Comparison of ENCODE assay signal across 35 cellular contexts in the genomic region with DNA sequence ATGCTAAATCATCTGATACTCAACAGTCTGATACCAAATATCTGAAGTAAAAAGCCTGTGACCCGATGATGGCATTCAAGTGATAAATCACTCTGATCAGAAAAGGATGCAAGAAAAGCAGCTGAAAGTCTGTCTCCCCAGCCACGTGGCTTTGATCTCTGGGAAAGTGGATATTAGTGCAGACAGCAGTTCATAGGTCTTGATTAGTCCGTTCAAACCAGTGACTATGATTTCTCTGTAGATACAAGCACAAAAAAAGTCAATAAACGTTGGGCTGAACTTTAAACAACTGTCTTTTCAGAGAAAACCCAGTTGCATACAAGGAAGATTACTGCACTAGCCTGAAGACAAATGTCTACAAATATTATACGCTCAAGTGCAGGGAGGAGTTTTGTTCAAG.
DNase-seq lines count a peak whose midpoint lies in the region; ATAC-seq, FAIRE-seq and TF ChIP-seq lines count a peak whose summit lies in the region.
"Had no signal": no experiment of that assay in that cellular context is flagged by ENCODE, and none has a peak within 500 bp of the region (broad histone marks: within the 10 kb centered on the region; RNA-seq: fewer than 3 reads in every experiment).

No MANE protein-coding gene starts in this region.

- CTCF ChIA-PET in HepG2 (lab: Yijun Ruan, JAX; ENCODE audit: low intra/inter-chr PET ratio, low total read pairs) = no interaction called here
- CTCF ChIA-PET in WTC11 (lab: Charles Lee) = no interaction called here

- POLR2A ChIA-PET in HepG2 (lab: Yijun Ruan, JAX) (no interaction called here), WTC11 (lab: Charles Lee) (no interaction called here)

- H3K4me3 ChIP-seq in HepG2 (replicated peaks in 1 of 3; ENCODE audit: insufficient read depth in 1 of 3, low read depth in 2 of 3, low read length in 3 of 3) (no peak overlapping the region), vagina (no peak overlapping the region), coronary artery (no peak overlapping the region)
- H3K4me3 ChIP-seq: ovary, right atrium auricular region, suprapubic skin had no signal

- no peak overlapping the region for H3K9ac ChIP-seq in HepG2 (ENCODE audit: insufficient read depth, low read depth, low read length)

- peak; percentile 32 for FAIRE-seq in HepG2 (lab: Jason Lieb, UNC)
- FAIRE-seq: frontal cortex, RCC 7860 had no signal

- H3K4me1 ChIP-seq in HepG2 (ENCODE audit: insufficient read depth, low read length) (no peaks in the 10 kb centered on the region), vagina (peaks cover 41% of the 10 kb centered on the region)

- no TSS peak for BruUV-seq in HepG2 (replicated peaks; lab: Mats Ljungman, UMichigan)

- H3K27ac ChIP-seq in HepG2 (ENCODE audit: extremely low read length, insufficient read depth, low read length) (no peak overlapping the region), vagina (peak overlapping the region; percentile 51), coronary artery (no peak overlapping the region)
- H3K27ac ChIP-seq: ovary, right atrium auricular region, suprapubic skin had no signal

- no peak for TF ChIP-seq RAD21 in HepG2 (CRISPR knock-in tag; IDR thresholded peaks at IDR 0.05)

- H3K27me3 Mint-ChIP-seq in osteocyte (ENCODE audit: unreplicated experiment) (no peaks in the 10 kb centered on the region), WTC11 (ENCODE audit: low read depth) (no peaks in the 10 kb centered on the region)
- H3K27me3 Mint-ChIP-seq: activated CD4-positive, alpha-beta memory T cell treated with anti-CD3 and anti-CD28 coated beads, Interleukin-2, amount 10 ng/mL, durations not matched to agents 7 days and 5 days; activated naive CD8-positive, alpha-beta T cell treated with anti-CD3 and anti-CD28 coated beads for 36 hours; CD4-positive, alpha-beta T cell; IgD-negative memory B cell; T-helper 17 cell had no signal

- H3K36me3 ChIP-seq in HepG2 (replicated peaks in 1 of 2; ENCODE audit: control insufficient read depth in 1 of 2, insufficient read depth in 2 of 2, low read length in 2 of 2) (no peaks in the 10 kb centered on the region), vagina (no peaks in the 10 kb centered on the region)
- H3K36me3 ChIP-seq: ovary, right atrium auricular region, suprapubic skin had no signal

- H3K36me3 Mint-ChIP-seq in osteocyte (ENCODE audit: unreplicated experiment) = no peaks in the 10 kb centered on the region
- H3K36me3 Mint-ChIP-seq in WTC11 = peaks cover 15% of the 10 kb centered on the region
- H3K36me3 Mint-ChIP-seq: activated naive CD8-positive, alpha-beta T cell treated with anti-CD3 and anti-CD28 coated beads for 36 hours; memory B cell; natural killer cell; stimulated activated effector memory CD8-positive, alpha-beta T cell treated with anti-CD3 and anti-CD28 coated beads, Interleukin-12 subunit alpha, Interleukin-12 subunit beta, amount 100 ng/mL, for 72 hours had no signal

- H3K9me3 Mint-ChIP-seq in osteocyte (ENCODE audit: unreplicated experiment) (no peaks in the 10 kb centered on the region), WTC11 (peaks cover 18% of the 10 kb centered on the region)
- H3K9me3 Mint-ChIP-seq: activated naive CD8-positive, alpha-beta T cell treated with anti-CD3 and anti-CD28 coated beads for 36 hours; IgD-negative memory B cell; natural killer cell; stimulated activated effector memory CD8-positive, alpha-beta T cell treated with anti-CD3 and anti-CD28 coated beads, Interleukin-12 subunit alpha, Interleukin-12 subunit beta, amount 100 ng/mL, for 72 hours had no signal

- intact Hi-C loops in HepG2 (cut with micrococcal nuclease; ENCODE audit: unreplicated experiment) (no loop called here), vagina (cut with DNase I) (no loop called here), cardiac septum (cut with DNase I) (no loop called here)

- peak; percentile 36; the same call in 2 of the 3 replicates for ATAC-seq in HepG2
- ATAC-seq in WTC11 = no peak
- ATAC-seq: esophagus mucosa; left colon; natural killer cell; stimulated activated effector memory CD8-positive, alpha-beta T cell treated with anti-CD3 and anti-CD28 coated beads, Interleukin-12 subunit alpha, Interleukin-12 subunit beta, amount 100 ng/mL, for 72 hours; T-helper 17 cell had no signal

- no peak overlapping the region for H2AFZ ChIP-seq in HepG2 (ENCODE audit: low read length)

- TF ChIP-seq POLR2A in HepG2 (IDR thresholded peaks at IDR 0.05; ENCODE audit: insufficient read depth in 1 of 2, low read depth in 2 of 2, low read length in 2 of 2) (no peak), vagina (IDR thresholded peaks at IDR 0.05) (no peak)

- in situ Hi-C loops in HepG2 (cut with HindIII; ENCODE audit: extremely low pct_ligation_motif_present, low pct_unique_long_range_greater_than_20kb) = no loop called here

- H3K27ac Mint-ChIP-seq in osteocyte (ENCODE audit: unreplicated experiment) = peak overlapping the region; percentile 4
- no peak overlapping the region for H3K27ac Mint-ChIP-seq in WTC11
- H3K27ac Mint-ChIP-seq: activated CD4-positive, alpha-beta memory T cell treated with anti-CD3 and anti-CD28 coated beads, Interleukin-2, amount 10 ng/mL, durations not matched to agents 7 days and 5 days; activated naive CD8-positive, alpha-beta T cell treated with anti-CD3 and anti-CD28 coated beads for 36 hours; CD4-positive, alpha-beta T cell; endodermal cell; memory B cell; natural killer cell; stimulated activated effector memory CD8-positive, alpha-beta T cell treated with anti-CD3 and anti-CD28 coated beads, Interleukin-12 subunit alpha, Interleukin-12 subunit beta, amount 100 ng/mL, for 72 hours; T-helper 17 cell had no signal

- TF ChIP-seq EP300 in HepG2 (IDR thresholded peaks at IDR 0.05; ENCODE audit: low read depth in 2 of 2, low read length in 2 of 2) = no peak
- no peak for TF ChIP-seq EP300 in HepG2 (CRISPR knock-in tag; IDR thresholded peaks at IDR 0.05; ENCODE audit: borderline replicate concordance)

- WGBS in HepG2 (ENCODE audit: low lambda C conversion rate) = 4% methylated on average over 5 of the region's 5 CpGs

- no peak overlapping the region for H3K4me3 Mint-ChIP-seq in osteocyte (ENCODE audit: unreplicated experiment)
- H3K4me3 Mint-ChIP-seq in WTC11 = no peak overlapping the region
- H3K4me3 Mint-ChIP-seq: activated CD4-positive, alpha-beta memory T cell treated with anti-CD3 and anti-CD28 coated beads, Interleukin-2, amount 10 ng/mL, durations not matched to agents 7 days and 5 days; activated naive CD8-positive, alpha-beta T cell treated with anti-CD3 and anti-CD28 coated beads for 36 hours; CD4-positive, alpha-beta T cell; endodermal cell; IgD-negative memory B cell; memory B cell; natural killer cell; stimulated activated effector memory CD8-positive, alpha-beta T cell treated with anti-CD3 and anti-CD28 coated beads, Interleukin-12 subunit alpha, Interleukin-12 subunit beta, amount 100 ng/mL, for 72 hours; T-helper 17 cell had no signal

- TF ChIP-seq CTCF in HepG2 (CRISPR knock-in tag; IDR thresholded peaks at IDR 0.05) = no peak
- no peak for TF ChIP-seq CTCF in osteocyte (IDR thresholded peaks at IDR 0.05)
- TF ChIP-seq CTCF in vagina (IDR thresholded peaks at IDR 0.05) = no peak
- TF ChIP-seq CTCF in WTC11 (IDR thresholded peaks at IDR 0.05) = no peak
- no peak for TF ChIP-seq CTCF in coronary artery (IDR thresholded peaks at IDR 0.05)

- H4K20me1 ChIP-seq in HepG2 (ENCODE audit: insufficient read depth, low read length) = no peaks in the 10 kb centered on the region

- no peak overlapping the region for H3K4me2 ChIP-seq in HepG2 (ENCODE audit: low read depth, low read length)

- no peaks in the 10 kb centered on the region for H3K79me2 ChIP-seq in HepG2 (ENCODE audit: insufficient read depth, low read length)

- H3K27me3 ChIP-seq in HepG2 (ENCODE audit: control insufficient read depth in 1 of 2, insufficient read depth in 2 of 2, low read length in 2 of 2) = peaks cover 0 to 28% of the 10 kb centered on the region in 2 experiments; a peak in 2 of 5 replicates
- H3K27me3 ChIP-seq in vagina = no peaks in the 10 kb centered on the region
- H3K27me3 ChIP-seq: ovary, right atrium auricular region, suprapubic skin had no signal

- DNase-seq in NCI-H510A treated with DMSO at 0.1 percent for 48 hours (lab: John Stamatoyannopoulos, UW) = peak; percentile 19
- DNase-seq in NCI-H510A (lab: John Stamatoyannopoulos, UW) = no peak
- DNase-seq in HepG2 (ENCODE audit: low spot score) = no peak
- DNase-seq in osteocyte (ENCODE audit: extremely low spot score, unreplicated experiment) = no peak
- DNase-seq in vagina (ENCODE audit: extremely low spot score in 2 of 2) = no peak
- DNase-seq in WTC11 (ENCODE audit: low spot score) = no peak
- DNase-seq in cardiac septum (ENCODE audit: low spot score) = no peak
- DNase-seq in coronary artery (ENCODE audit: low spot score) = no peak
- DNase-seq: 8988T; activated CD4-positive, alpha-beta memory T cell treated with anti-CD3 and anti-CD28 coated beads, Interleukin-2, amount 10 ng/mL, durations not matched to agents 7 days and 5 days; activated CD4-positive, CD25-positive, alpha-beta regulatory T cell treated with anti-CD3 and anti-CD28 coated beads, Interleukin-2, amount 50 U/mL, for 72 hours; activated effector memory CD4-positive, alpha-beta T cell treated with anti-CD3 and anti-CD28 coated beads, Interleukin-2, amount 50 U/mL, for 16 hours; activated naive CD8-positive, alpha-beta T cell treated with anti-CD3 and anti-CD28 coated beads for 36 hours; activated T-cell treated with anti-CD3 and anti-CD28 coated beads for 4 hours; AML-193; aorta; caudate nucleus; CD4-positive, alpha-beta T cell; DMS 273 treated with DMSO at 0.1 percent for 48 hours; endodermal cell; left colon; natural killer cell; NCI-H1048; NCI-H1694; ovary; stimulated activated CD4-positive, alpha-beta T cell treated with anti-CD3 and anti-CD28 coated beads, Interleukin-4, amount 100 ng/mL, for 24 hours; T-helper 17 cell had no signal

- H3K9me3 ChIP-seq in HepG2 (ENCODE audit: low read length) (no peaks in the 10 kb centered on the region), vagina (no peaks in the 10 kb centered on the region)
- H3K9me3 ChIP-seq: ovary, right atrium auricular region, suprapubic skin had no signal

- H3K4me1 Mint-ChIP-seq in osteocyte (ENCODE audit: unreplicated experiment) = peaks cover 82% of the 10 kb centered on the region
- H3K4me1 Mint-ChIP-seq in WTC11 = peaks cover 15% of the 10 kb centered on the region
- H3K4me1 Mint-ChIP-seq: activated CD4-positive, alpha-beta memory T cell treated with anti-CD3 and anti-CD28 coated beads, Interleukin-2, amount 10 ng/mL, durations not matched to agents 7 days and 5 days; activated naive CD8-positive, alpha-beta T cell treated with anti-CD3 and anti-CD28 coated beads for 36 hours; IgD-negative memory B cell; memory B cell; natural killer cell; stimulated activated effector memory CD8-positive, alpha-beta T cell treated with anti-CD3 and anti-CD28 coated beads, Interleukin-12 subunit alpha, Interleukin-12 subunit beta, amount 100 ng/mL, for 72 hours; T-helper 17 cell had no signal

TF ChIP-seq in HepG2, 621 proteins besides CTCF, POLR2A, EP300 and RAD21 (continues in another document):
- TF ChIP-seq MTA1 (CRISPR knock-in tag; IDR thresholded peaks at IDR 0.05; ENCODE audit: borderline replicate concordance) = no peak
